8 cellular contexts compared by ENCODE assay signal in the genomic region with DNA sequence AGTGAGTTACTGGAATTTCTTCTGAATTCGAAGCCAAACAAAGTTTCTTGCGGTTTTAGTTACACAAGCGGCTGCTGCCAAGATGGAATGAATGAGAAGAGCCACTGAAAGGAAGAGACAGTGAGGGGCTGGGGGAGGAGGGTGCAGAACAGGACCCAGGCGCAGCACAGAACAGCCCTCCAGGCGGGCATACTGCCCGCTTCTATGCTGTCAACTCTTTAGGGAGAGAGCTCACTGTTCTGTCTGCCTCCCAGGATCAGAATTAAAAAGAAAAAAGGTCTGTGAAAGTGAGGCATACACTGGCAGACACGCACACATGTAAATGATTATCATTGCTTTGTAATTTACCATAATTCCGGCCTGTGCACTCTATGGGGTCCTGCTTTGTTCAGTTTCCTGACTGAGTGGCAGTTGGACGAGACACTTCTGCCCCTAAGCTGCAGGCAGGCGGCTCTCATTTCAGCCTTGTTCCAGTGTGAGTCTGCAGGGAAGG.
DNase-seq lines count a peak whose midpoint lies in the region; ATAC-seq and TF ChIP-seq lines count a peak whose summit lies in the region.

No MANE protein-coding gene starts in this region.

- H3K4me1 ChIP-seq in left ventricle myocardium inferior = peaks cover 92% of the 10 kb centered on the region

- intact Hi-C loops in left ventricle myocardium inferior (cut with micrococcal nuclease) = loop anchor here (10.0 kb wide), 1 partner anchor 230 kb away; a partner anchor contains a TSS

- in situ Hi-C loops in KBM-7 (cut with MboI; ENCODE audit: low pct_unique_long_range_greater_than_20kb, low sequenced_read_pairs) = no loop called here

- peak; percentile 80 for DNase-seq in KBM-7
- DNase-seq in left ventricle myocardium inferior = no peak
- peak; percentile 82 for DNase-seq in stromal cell of bone marrow (ENCODE audit: low read depth)
- DNase-seq in activated CD4-positive, alpha-beta T cell treated with anti-CD3 and anti-CD28 coated beads, Interleukin-2, amount 50 U/mL, for 1 hour = no peak

- no peak overlapping the region for H3K4me3 ChIP-seq in left ventricle myocardium inferior

- H3K9me3 ChIP-seq in left ventricle myocardium inferior (replicated peaks) = no peaks in the 10 kb centered on the region

- TF ChIP-seq CTCF in left ventricle myocardium inferior (IDR thresholded peaks at IDR 0.05; ENCODE audit: borderline replicate concordance) = no peak

- no peaks in the 10 kb centered on the region for H3K27me3 ChIP-seq in left ventricle myocardium inferior (ENCODE audit: low read depth)

- peak overlapping the region; percentile 83 for H3K27ac ChIP-seq in left ventricle myocardium inferior (replicated peaks)

- peak; percentile 77 for ATAC-seq in SK-N-SH treated with all-trans-retinoic acid at 6 μM for 48 hours
- no peak for ATAC-seq in GM21447 (IDR thresholded peaks at IDR 0.05; ENCODE audit: unreplicated experiment)
- no peak for ATAC-seq in HG03280 (IDR thresholded peaks at IDR 0.05; ENCODE audit: unreplicated experiment)
- no peak for ATAC-seq in GM19023 (IDR thresholded peaks at IDR 0.05; ENCODE audit: unreplicated experiment)

- no peaks in the 10 kb centered on the region for H3K36me3 ChIP-seq in left ventricle myocardium inferior

TF ChIP-seq in SK-N-SH treated with all-trans-retinoic acid at 6 μM for 48 hours, 23 proteins besides CTCF, POLR2A, EP300 and RAD21:
- TF ChIP-seq GLIS3 (CRISPR knock-in tag; IDR thresholded peaks at IDR 0.05) (no peak), ISL1 (CRISPR knock-in tag; IDR thresholded peaks at IDR 0.05) (no peak), OSR1 (CRISPR knock-in tag; IDR thresholded peaks at IDR 0.05) (no peak), ZNF8 (CRISPR knock-in tag; IDR thresholded peaks at IDR 0.05) (no peak), ZC3H10 (CRISPR knock-in tag; IDR thresholded peaks at IDR 0.05) (no peak)
- TF ChIP-seq, protein P1, sequence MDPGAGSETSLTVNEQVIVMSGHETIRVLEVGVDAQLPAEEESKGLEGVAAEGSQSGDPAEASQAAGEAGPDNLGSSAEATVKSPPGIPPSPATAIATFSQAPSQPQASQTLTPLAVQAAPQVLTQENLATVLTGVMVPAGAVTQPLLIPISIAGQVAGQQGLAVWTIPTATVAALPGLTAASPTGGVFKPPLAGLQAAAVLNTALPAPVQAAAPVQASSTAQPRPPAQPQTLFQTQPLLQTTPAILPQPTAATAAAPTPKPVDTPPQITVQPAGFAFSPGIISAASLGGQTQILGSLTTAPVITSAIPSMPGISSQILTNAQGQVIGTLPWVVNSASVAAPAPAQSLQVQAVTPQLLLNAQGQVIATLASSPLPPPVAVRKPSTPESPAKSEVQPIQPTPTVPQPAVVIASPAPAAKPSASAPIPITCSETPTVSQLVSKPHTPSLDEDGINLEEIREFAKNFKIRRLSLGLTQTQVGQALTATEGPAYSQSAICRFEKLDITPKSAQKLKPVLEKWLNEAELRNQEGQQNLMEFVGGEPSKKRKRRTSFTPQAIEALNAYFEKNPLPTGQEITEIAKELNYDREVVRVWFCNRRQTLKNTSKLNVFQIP (CRISPR knock-in tag; IDR thresholded peaks at IDR 0.05; ENCODE audit: borderline replicate concordance, low read depth) = no peak

Comparison
In these comparisons a context has a peak if more than half of its experiments do, and no peak if none do; other contexts are left out.
1. DNase-seq: peak in KBM-7 (single experiment) and stromal cell of bone marrow (single experiment); none in left ventricle myocardium inferior (single experiment) and activated CD4-positive, alpha-beta T cell treated with anti-CD3 and anti-CD28 coated beads, Interleukin-2, amount 50 U/mL, for 1 hour (single experiment).